In genomic region chr15:56886878-56887781, GRCh38 we compare ENCODE assay signal across 8 cellular contexts. TPM values are rescaled to one million over a fixed set of nuclear protein-coding genes. Genes with fewer than 3 reads are reported as not detected.
DNase-seq lines count a peak whose midpoint lies in the region; ATAC-seq, FAIRE-seq and TF ChIP-seq lines count a peak whose summit lies in the region.

No MANE protein-coding gene starts in this region.

- H3K9me3 ChIP-seq in heart right ventricle (no peaks in the 10 kb centered on the region), transverse colon (no peaks in the 10 kb centered on the region)

- ATAC-seq in HG02759 (IDR thresholded peaks at IDR 0.05; ENCODE audit: unreplicated experiment) (peak; percentile 92), heart right ventricle (peak; percentile 97 to 99 (median 98))

- DNase-seq in GM12891 (ENCODE audit: insufficient read length, low spot score): peak; percentile 72
- peak; percentile 69 for DNase-seq in NCI-H128 (lab: John Stamatoyannopoulos, UW; ENCODE audit: unreplicated experiment)
- DNase-seq in SW480 (ENCODE audit: low spot score): peak; percentile 88
- peak; percentile 95 to 96 for DNase-seq in heart right ventricle
- peak; percentile 93 for DNase-seq in pons (ENCODE audit: low spot score)
- DNase-seq in transverse colon: peak; percentile 95

- intact Hi-C loops in heart right ventricle (cut with DNase I) (loop anchor here in 7 of 10 donors (1.0 to 10.0 kb wide), 4 partner anchors 31 to 258 kb away; partner anchors contain the start of genes TCF12 (in 7 of the 7) and ZNF280D (in 1 of the 7)), transverse colon (cut with DNase I; ENCODE audit: low total_unique reads) (loop anchor here (2.0 kb wide), 1 partner anchor 32 kb away; the partner anchor contains the start of gene TCF12)

- TF ChIP-seq EP300 in transverse colon (IDR thresholded peaks at IDR 0.05; ENCODE audit: low read depth): no peak

- TF ChIP-seq POLR2A in GM12891 (IDR thresholded peaks at IDR 0.05; ENCODE audit: low read depth, low read length): peak; percentile 77
- peak; percentile 91 for TF ChIP-seq POLR2A in transverse colon (IDR thresholded peaks at IDR 0.05)

- peak in 4 of 9 donors; percentile 10 to 32 (median 20) for TF ChIP-seq CTCF in heart right ventricle (IDR thresholded peaks at IDR 0.05)
- TF ChIP-seq CTCF in transverse colon (IDR thresholded peaks at IDR 0.05): no peak

- H3K27ac ChIP-seq in adipose tissue (ENCODE audit: low read depth, low read length) (peak overlapping the region; percentile 63), heart right ventricle (peak overlapping the region; percentile 96 to 99 (median 98)), transverse colon (peak overlapping the region; percentile 97 to 99 (median 98))

- peaks cover 0 to 10% (median 0%) of the 10 kb centered on the region in 9 donors for H3K36me3 ChIP-seq in heart right ventricle
- no peaks in the 10 kb centered on the region for H3K36me3 ChIP-seq in transverse colon

- H3K27me3 ChIP-seq in heart right ventricle: no peaks in the 10 kb centered on the region
- H3K27me3 ChIP-seq in transverse colon: no peaks in the 10 kb centered on the region

- H3K4me1 ChIP-seq in heart right ventricle (peaks cover 0 to 32% (median 21%) of the 10 kb centered on the region in 9 donors), transverse colon (peaks cover 11 to 22% (median 17%) of the 10 kb centered on the region in 4 donors)

- WGBS in adipose tissue, 3 donors: 0 to 1% (median 1%) methylated on average over 72 to 79 of the region's 79 CpGs
- WGBS in heart right ventricle, 2 donors: 0% methylated on average over 75 to 79 of the region's 79 CpGs
- 0 to 1% methylated on average over 1 to 30 of the region's 79 CpGs for WGBS in transverse colon (ENCODE audit: low coverage in 1 of 2), 2 donors

- H3K4me3 ChIP-seq in heart right ventricle (peak overlapping the region; percentile 51 to 78 (median 68)), transverse colon (peak overlapping the region; percentile 64 to 82 (median 66))

- in situ Hi-C loops in transverse colon (cut with MboI; ENCODE audit: low pct_ligation_motif_present in 1 of 4, low pct_unique_long_range_greater_than_20kb in 1 of 4, low sequenced_read_pairs in 3 of 4): loop anchor here in 1 of 4 donors (25.0 kb wide), 1 partner anchor 425 kb away; no protein-coding TSS in a partner anchor

- peak; percentile 96 for FAIRE-seq in GM12891 (lab: Jason Lieb, UNC)

TF ChIP-seq in GM12891, 5 proteins besides CTCF, POLR2A, EP300 and RAD21:
- TF ChIP-seq POLR2AphosphoS5 (IDR thresholded peaks at IDR 0.05; ENCODE audit: low read depth, low read length) (peak; percentile 59; the same call in 1 of the 2 replicates), PAX5 (IDR thresholded peaks at IDR 0.05; ENCODE audit: insufficient read depth, low read length, severe bottlenecking) (no peak), SPI1 (IDR thresholded peaks at IDR 0.05; ENCODE audit: low read depth, low read length) (0 out of 2 replicates have a peak, but pooled peaks have one; percentile 1), POU2F2 (IDR thresholded peaks at IDR 0.05; ENCODE audit: low read depth, low read length) (peak; percentile 62), TAF1 (IDR thresholded peaks at IDR 0.05; ENCODE audit: low read depth, low read length) (peak; percentile 68)
TF ChIP-seq in GM12891: peak in this region for 4.

RNA-seq across cellular contexts. Expression of gene TCF12, which starts 31.3 kb away (rescaled TPM):
- polyA plus RNA-seq in GM12891 (2012; ENCODE audit: low read depth, missing spikeins): 15.4 TPM
- 10 to 100 TPM in 2 of 3 donors, 1 to 10 TPM in 1; 8.2 to 20.1 (median 16.6) TPM for polyA plus RNA-seq in adipose tissue
- 10 to 100 TPM; 29.2 to 55.7 (median 39.4) TPM for total RNA-seq in heart right ventricle
- polyA plus RNA-seq in heart right ventricle: 10 to 100 TPM in 1 of 2 donors, 1 to 10 TPM in 1; 8.7 to 11.7 TPM
- 100 to 1,000 TPM; 105 to 446 (median 180) TPM for total RNA-seq in transverse colon

Comparison
In these comparisons a context has a peak if more than half of its experiments do, and no peak if none do; other contexts are left out.
1. Peak in every context shown above with its lines: DNase-seq, ATAC-seq, H3K4me3 ChIP-seq and H3K27ac ChIP-seq.